In genomic region chr3:41199866-41200668, GRCh38 we compare ENCODE assay signal across 8 cellular contexts.
DNase-seq lines count a peak whose midpoint lies in the region; ATAC-seq and TF ChIP-seq lines count a peak whose summit lies in the region.

No MANE protein-coding gene starts in this region.

- TF ChIP-seq CTCF in brain microvascular endothelial cell (IDR thresholded peaks at IDR 0.05; ENCODE audit: low read depth, low read length, missing control alignments): no peak

- peak; percentile 19 for ATAC-seq in HG03135 (IDR thresholded peaks at IDR 0.05; ENCODE audit: unreplicated experiment)
- ATAC-seq in GM18861 (IDR thresholded peaks at IDR 0.05; ENCODE audit: unreplicated experiment): no peak

- H3K4me3 ChIP-seq in brain microvascular endothelial cell (ENCODE audit: low read depth, low read length) (peak overlapping the region; percentile 93), skin epidermis (peak overlapping the region; percentile 65 to 100 (median 89))

- in situ Hi-C loops in brain microvascular endothelial cell (cut with HindIII; ENCODE audit: low pct_ligation_motif_present, low sequenced_read_pairs): no loop called here

- H3K27ac ChIP-seq in brain microvascular endothelial cell (peak overlapping the region; percentile 89), skin epidermis (peak overlapping the region; percentile 96 to 100 (median 99))

- DNase-seq in NCI-H2227 (lab: John Stamatoyannopoulos, UW; ENCODE audit: unreplicated experiment) (peak; percentile 42), NCI-H2227 treated with DMSO at 0.1 percent for 48 hours (lab: John Stamatoyannopoulos, UW) (no peak), T follicular helper cell (ENCODE audit: low read depth) (peak; percentile 18), brain microvascular endothelial cell (no peak), iPS-NIHi7 (ENCODE audit: extremely low spot score) (peak; percentile 66)

- H3K36me3 ChIP-seq in brain microvascular endothelial cell (replicated peaks): no peaks in the 10 kb centered on the region

- H3K27me3 ChIP-seq in brain microvascular endothelial cell (replicated peaks): no peaks in the 10 kb centered on the region

Comparison
In these comparisons a context has a peak if more than half of its experiments do, and no peak if none do; other contexts are left out.
1. DNase-seq: peak in NCI-H2227 (single experiment), T follicular helper cell (single experiment) and iPS-NIHi7 (single experiment); none in NCI-H2227 treated with DMSO at 0.1 percent for 48 hours (single experiment) and brain microvascular endothelial cell (single experiment).